Comparison of ENCODE assay signal across 23 cellular contexts in genomic region chr7:45349102-45349501, GRCh38.
"Had no signal": no experiment of that assay in that cellular context is flagged by ENCODE, and none has a peak within 500 bp of the region (broad histone marks: within the 10 kb centered on the region; RNA-seq: fewer than 3 reads in every experiment).

No MANE protein-coding gene starts in this region.

- H3K4me1 ChIP-seq: foreskin keratinocyte, sigmoid colon, stomach, transverse colon had no signal

- FAIRE-seq: colon, endothelial cell of umbilical vein, keratinocyte had no signal

- ATAC-seq: foreskin keratinocyte, left ventricle myocardium superior had no signal

- H3K36me3 Mint-ChIP-seq: immature natural killer cell had no signal

- H3K27ac ChIP-seq: foreskin keratinocyte, neutrophil, sigmoid colon, skin epidermis, stomach, thoracic aorta, transverse colon had no signal

- DNase-seq: dermis blood vessel endothelial cell; endodermal cell; erythroblast; foreskin keratinocyte; immature natural killer cell; left ventricle myocardium superior; mesenchymal stem cell; naive B cell; sigmoid colon; stimulated activated CD4-positive, alpha-beta T cell treated with anti-CD3 and anti-CD28 coated beads, Interleukin-2, amount 100 ng/mL, for 24 hours; stimulated activated CD4-positive, alpha-beta T cell treated with anti-CD3 and anti-CD28 coated beads, Interleukin-4, amount 100 ng/mL, for 4 hours; stimulated activated naive CD4-positive, alpha-beta T cell; stomach; substantia nigra; transverse colon had no signal

- H3K4me3 Mint-ChIP-seq: endodermal cell, immature natural killer cell, naive B cell, nephron had no signal

- H3K36me3 ChIP-seq: neutrophil, sigmoid colon, stomach, thoracic aorta, transverse colon had no signal

- H3K27ac Mint-ChIP-seq: endodermal cell, immature natural killer cell, nephron had no signal

- H3K4me1 Mint-ChIP-seq: endodermal cell, immature natural killer cell, naive B cell, nephron had no signal

- H3K4me3 ChIP-seq: lung, sigmoid colon, skin epidermis, stomach, thoracic aorta, transverse colon had no signal

- H3K9me3 Mint-ChIP-seq: endodermal cell, immature natural killer cell, nephron had no signal

- H3K27me3 ChIP-seq: sigmoid colon, stomach, transverse colon had no signal
